Comparison of ENCODE assay signal across 19 cellular contexts in genomic region chr5:101103874-101104273, GRCh38.
DNase-seq lines count a peak whose midpoint lies in the region; ATAC-seq, FAIRE-seq and TF ChIP-seq lines count a peak whose summit lies in the region.
"Had no signal": no experiment of that assay in that cellular context is flagged by ENCODE, and none has a peak within 500 bp of the region (broad histone marks: within the 10 kb centered on the region; RNA-seq: fewer than 3 reads in every experiment).

No MANE protein-coding gene starts in this region.

- H4K20me1 ChIP-seq in GM12878 (ENCODE audit: control insufficient read depth, insufficient read depth): no peaks in the 10 kb centered on the region
- H4K20me1 ChIP-seq: BLaER1 treated with 17β-estradiol and CSF1 and Interleukin-3, amounts not matched to agents 10 nM and 100 nM had no signal

- POLR2A ChIA-PET in GM12878 (lab: Charles Lee): no interaction called here

- no peak overlapping the region for H3K4me2 ChIP-seq in GM12878 (ENCODE audit: control insufficient read depth, insufficient read depth)
- H3K4me2 ChIP-seq: BLaER1 treated with 17β-estradiol and CSF1 and Interleukin-3, amounts not matched to agents 10 nM and 100 nM had no signal

- no peaks in the 10 kb centered on the region for H3K79me2 ChIP-seq in GM12878 (ENCODE audit: control insufficient read depth, insufficient read depth, low read length)

- H3K36me3 Mint-ChIP-seq in activated naive CD4-positive, alpha-beta T cell treated with anti-CD3 and anti-CD28 coated beads, Interleukin-2, amount 50 U/mL, for 24 hours: no peaks in the 10 kb centered on the region
- no peaks in the 10 kb centered on the region for H3K36me3 Mint-ChIP-seq in activated naive CD4-positive, alpha-beta T cell treated with anti-CD3 and anti-CD28 coated beads, Interleukin-2, amount 10 ng/mL, durations not matched to agents 7 days and 5 days
- H3K36me3 Mint-ChIP-seq: CD8-positive, alpha-beta T cell had no signal

- H3K9me3 Mint-ChIP-seq in activated naive CD4-positive, alpha-beta T cell treated with anti-CD3 and anti-CD28 coated beads, Interleukin-2, amount 50 U/mL, for 24 hours: no peaks in the 10 kb centered on the region
- H3K9me3 Mint-ChIP-seq in activated naive CD4-positive, alpha-beta T cell treated with anti-CD3 and anti-CD28 coated beads, Interleukin-2, amount 10 ng/mL, durations not matched to agents 7 days and 5 days: no peaks in the 10 kb centered on the region
- H3K9me3 Mint-ChIP-seq: CD8-positive, alpha-beta T cell had no signal

- no peak overlapping the region for H3K4me3 ChIP-seq in GM12878
- H3K4me3 ChIP-seq: BLaER1 treated with 17β-estradiol and CSF1 and Interleukin-3, amounts not matched to agents 10 nM and 100 nM had no signal

- RAD21 ChIA-PET in GM12878 (lab: Charles Lee; ENCODE audit: unreplicated experiment): no interaction called here

- H3K4me3 Mint-ChIP-seq in activated naive CD4-positive, alpha-beta T cell treated with anti-CD3 and anti-CD28 coated beads, Interleukin-2, amount 50 U/mL, for 24 hours: no peak overlapping the region
- no peak overlapping the region for H3K4me3 Mint-ChIP-seq in activated naive CD4-positive, alpha-beta T cell treated with anti-CD3 and anti-CD28 coated beads, Interleukin-2, amount 10 ng/mL, durations not matched to agents 7 days and 5 days
- H3K4me3 Mint-ChIP-seq: CD8-positive, alpha-beta T cell had no signal

- CTCF ChIA-PET in GM12878 (lab: Yijun Ruan, JAX): no interaction called here
- CTCF ChIA-PET in activated naive CD4-positive, alpha-beta T cell treated with anti-CD3 and anti-CD28 coated beads, Interleukin-2, amount 10 ng/mL, durations not matched to agents 7 days and 5 days (lab: Charles Lee): no interaction called here

- no peak overlapping the region for H3K9ac ChIP-seq in GM12878 (ENCODE audit: control insufficient read depth, insufficient read depth, low read length)
- H3K9ac ChIP-seq: BLaER1 treated with 17β-estradiol and CSF1 and Interleukin-3, amounts not matched to agents 10 nM and 100 nM had no signal

- intact Hi-C loops in GM12878 (cut with micrococcal nuclease; ENCODE audit: unreplicated experiment): no loop called here

- no peaks in the 10 kb centered on the region for H3K27me3 Mint-ChIP-seq in activated naive CD4-positive, alpha-beta T cell treated with anti-CD3 and anti-CD28 coated beads, Interleukin-2, amount 50 U/mL, for 24 hours
- no peaks in the 10 kb centered on the region for H3K27me3 Mint-ChIP-seq in activated naive CD4-positive, alpha-beta T cell treated with anti-CD3 and anti-CD28 coated beads, Interleukin-2, amount 10 ng/mL, durations not matched to agents 7 days and 5 days

- H2AFZ ChIP-seq in GM12878 (ENCODE audit: control insufficient read depth, low read depth, low read length): no peak overlapping the region

- FAIRE-seq in GM12878 (lab: Jason Lieb, UNC): no peak

- TF ChIP-seq POLR2A in GM12878 (IDR thresholded peaks at IDR 0.05; ENCODE audit: low read depth, low read length): no peak

- peak; percentile 55 for ATAC-seq in GM12878
- ATAC-seq in SK-N-SH treated with all-trans-retinoic acid at 6 μM for 48 hours: no peak
- ATAC-seq in GM19395 (IDR thresholded peaks at IDR 0.05; ENCODE audit: unreplicated experiment): no peak
- ATAC-seq: CD8-positive, alpha-beta T cell; HCT116 had no signal

- no peak for DNase-seq in activated naive CD4-positive, alpha-beta T cell (lab: John Stamatoyannopoulos, UW)
- peak; percentile 6 for DNase-seq in NCI-H2029 treated with DMSO at 0.1 percent for 48 hours (lab: John Stamatoyannopoulos, UW)
- no peak for DNase-seq in GM12878 (ENCODE audit: low read depth, low spot score)
- no peak for DNase-seq in NCI-H2081 treated with DMSO at 0.1 percent for 48 hours (lab: John Stamatoyannopoulos, UW)
- no peak for DNase-seq in activated naive CD4-positive, alpha-beta T cell treated with anti-CD3 and anti-CD28 coated beads, Interleukin-2, amount 10 ng/mL, durations not matched to agents 7 days and 5 days
- DNase-seq: CD8-positive, alpha-beta T cell; DMS79 treated with DMSO at 0.1 percent for 48 hours; MM.1S; NCI-H1092; NCI-H1694; NCI-H524; NK-92 treated with Interleukin-12 subunit alpha and Interleukin-12 subunit beta, amount 100 ng/mL, for 24 hours; T-helper 1 cell; T-helper 9 cell had no signal

- in situ Hi-C loops in GM12878 (cut with MboI): no loop called here

- no peak for TF ChIP-seq CTCF in GM12878 (IDR thresholded peaks at IDR 0.05 in 2 of 3, conservative IDR thresholded peaks at IDR 0.05 in 1 of 3; ENCODE audit: control insufficient read depth in 2 of 3, extremely low read depth in 1 of 3, insufficient read depth in 1 of 3, low read depth in 3 of 3, low read length in 3 of 3)

- BruUV-seq in GM12878 (replicated peaks; lab: Mats Ljungman, UMichigan): no TSS peak

- SMC1A ChIA-PET in GM12878 (lab: Charles Lee; ENCODE audit: uncharacterized antibody, unreplicated experiment): no interaction called here

- no peak for TF ChIP-seq RAD21 in GM12878 (IDR thresholded peaks at IDR 0.05; ENCODE audit: insufficient read depth, low read depth, low read length)

- no peak overlapping the region for H3K27ac ChIP-seq in GM12878 (ENCODE audit: control insufficient read depth, insufficient read depth)
- H3K27ac ChIP-seq: BLaER1 treated with 17β-estradiol and CSF1 and Interleukin-3, amounts not matched to agents 10 nM and 100 nM had no signal

- H3K9me3 ChIP-seq in GM12878 (replicated peaks; ENCODE audit: control insufficient read depth, insufficient read depth, low read length): no peaks in the 10 kb centered on the region
- H3K9me3 ChIP-seq: BLaER1 treated with 17β-estradiol and CSF1 and Interleukin-3, amounts not matched to agents 10 nM and 100 nM had no signal

- 89% methylated on average over 1 of the region's 1 CpG for WGBS in GM12878 (ENCODE audit: insufficient coverage, insufficient replicate concordance, low lambda C conversion rate, missing lambda C conversion rate)

- no peak for TF ChIP-seq EP300 in GM12878 (IDR thresholded peaks at IDR 0.05; ENCODE audit: borderline replicate concordance in 1 of 2, control insufficient read depth in 1 of 2, low read depth in 2 of 2, low read length in 2 of 2)

- H3K36me3 ChIP-seq in GM12878 (ENCODE audit: control insufficient read depth in 2 of 2, insufficient read depth in 2 of 2, low read length in 1 of 2): no peaks in the 10 kb centered on the region
- H3K36me3 ChIP-seq: BLaER1 treated with 17β-estradiol and CSF1 and Interleukin-3, amounts not matched to agents 10 nM and 100 nM had no signal

- no peaks in the 10 kb centered on the region for H3K27me3 ChIP-seq in GM12878 (replicated peaks in 1 of 2; ENCODE audit: control insufficient read depth in 2 of 2, insufficient read depth in 2 of 2, low read length in 1 of 2)
- H3K27me3 ChIP-seq: BLaER1 treated with 17β-estradiol and CSF1 and Interleukin-3, amounts not matched to agents 10 nM and 100 nM had no signal

- H3K4me1 ChIP-seq in GM12878 (ENCODE audit: control insufficient read depth, insufficient read depth, low read length): no peaks in the 10 kb centered on the region
- H3K4me1 ChIP-seq: BLaER1 treated with 17β-estradiol and CSF1 and Interleukin-3, amounts not matched to agents 10 nM and 100 nM had no signal

- no peaks in the 10 kb centered on the region for H3K4me1 Mint-ChIP-seq in activated naive CD4-positive, alpha-beta T cell treated with anti-CD3 and anti-CD28 coated beads, Interleukin-2, amount 50 U/mL, for 24 hours
- no peaks in the 10 kb centered on the region for H3K4me1 Mint-ChIP-seq in activated naive CD4-positive, alpha-beta T cell treated with anti-CD3 and anti-CD28 coated beads, Interleukin-2, amount 10 ng/mL, durations not matched to agents 7 days and 5 days

- H3K27ac Mint-ChIP-seq in activated naive CD4-positive, alpha-beta T cell treated with anti-CD3 and anti-CD28 coated beads, Interleukin-2, amount 50 U/mL, for 24 hours: peak overlapping the region; percentile 87
- H3K27ac Mint-ChIP-seq in activated naive CD4-positive, alpha-beta T cell treated with anti-CD3 and anti-CD28 coated beads, Interleukin-2, amount 10 ng/mL, durations not matched to agents 7 days and 5 days: no peak overlapping the region
- H3K27ac Mint-ChIP-seq: CD8-positive, alpha-beta T cell had no signal

TF ChIP-seq in GM12878, 131 proteins besides CTCF, POLR2A, EP300 and RAD21 (continues in another document):
- no peak for TF ChIP-seq IRF5 (IDR thresholded peaks at IDR 0.05; ENCODE audit: borderline replicate concordance)
- no peak for TF ChIP-seq YBX1 (IDR thresholded peaks at IDR 0.05)
- TF ChIP-seq TBL1XR1 (IDR thresholded peaks at IDR 0.05; ENCODE audit: low read depth, low read length): no peak

TF ChIP-seq in SK-N-SH treated with all-trans-retinoic acid at 6 μM for 48 hours, 23 proteins besides CTCF, POLR2A, EP300 and RAD21 (continues in another document):
- no peak for TF ChIP-seq CREB5 (CRISPR knock-in tag; IDR thresholded peaks at IDR 0.05; ENCODE audit: low read depth)
- no peak for TF ChIP-seq POU6F1 (CRISPR knock-in tag; IDR thresholded peaks at IDR 0.05; ENCODE audit: borderline replicate concordance, low read depth)
